In genomic region chr9:121207371-121207940, GRCh38 we compare ENCODE assay signal across 10 cellular contexts. TPM values are rescaled to one million over a fixed set of nuclear protein-coding genes. Genes with fewer than 3 reads are reported as not detected.
DNase-seq lines count a peak whose midpoint lies in the region; ATAC-seq and TF ChIP-seq lines count a peak whose summit lies in the region.
"Had no signal": no experiment of that assay in that cellular context is flagged by ENCODE, and none has a peak within 500 bp of the region (broad histone marks: within the 10 kb centered on the region; RNA-seq: fewer than 3 reads in every experiment).

No MANE protein-coding gene starts in this region.

- H3K27me3 ChIP-seq in naive thymus-derived CD4-positive, alpha-beta T cell (ENCODE audit: control insufficient read depth in 2 of 2, insufficient read depth in 2 of 2, low read length in 2 of 2): no peaks in the 10 kb centered on the region
- no peaks in the 10 kb centered on the region for H3K27me3 ChIP-seq in endodermal cell (ENCODE audit: control insufficient read depth, insufficient read depth, low read length, poor library complexity, severe bottlenecking)

- CTCF ChIA-PET in naive thymus-derived CD4-positive, alpha-beta T cell (lab: Charles Lee): interaction anchor here (0.6 to 0.9 kb wide), 2 partner anchors 8 to 800 kb away, joined by 3 read pairs; no protein-coding TSS in a partner anchor

- no peaks in the 10 kb centered on the region for H3K27me3 Mint-ChIP-seq in naive thymus-derived CD4-positive, alpha-beta T cell
- peaks cover 3% of the 10 kb centered on the region for H3K27me3 Mint-ChIP-seq in endodermal cell (ENCODE audit: insufficient read depth)
- H3K27me3 Mint-ChIP-seq in activated T-helper 1 cell treated with anti-CD3 and anti-CD28 coated beads, Interleukin-12 subunit alpha, Interleukin-12 subunit beta, Interleukin-2, Interleukin-4 antibody, amounts not matched to agents 30 ng/mL and 10 ng/mL and 1 ng/mL, durations not matched to agents 14 hours and 24 hours and 36 hours (ENCODE audit: insufficient read depth): no peaks in the 10 kb centered on the region

- H3K9ac ChIP-seq in endodermal cell (ENCODE audit: extremely low read depth, low read length, poor library complexity, severe bottlenecking): no peak overlapping the region

- peak overlapping the region in 8 of 9 donors; percentile 21 to 84 (median 60) for H3K27ac Mint-ChIP-seq in naive thymus-derived CD4-positive, alpha-beta T cell
- no peak overlapping the region for H3K27ac Mint-ChIP-seq in endodermal cell
- H3K27ac Mint-ChIP-seq in activated T-helper 1 cell treated with anti-CD3 and anti-CD28 coated beads, Interleukin-12 subunit alpha, Interleukin-12 subunit beta, Interleukin-2, Interleukin-4 antibody, amounts not matched to agents 30 ng/mL and 10 ng/mL and 1 ng/mL, durations not matched to agents 14 hours and 24 hours and 36 hours: no peak overlapping the region

- H3K36me3 ChIP-seq in naive thymus-derived CD4-positive, alpha-beta T cell (ENCODE audit: control insufficient read depth in 2 of 3, insufficient read depth in 3 of 3, low read length in 3 of 3): no peaks in the 10 kb centered on the region
- no peaks in the 10 kb centered on the region for H3K36me3 ChIP-seq in endodermal cell (ENCODE audit: control insufficient read depth, insufficient read depth, low read length)

- H3K4me1 ChIP-seq in naive thymus-derived CD4-positive, alpha-beta T cell (ENCODE audit: control insufficient read depth in 2 of 2, insufficient read depth in 2 of 2, low read length in 2 of 2): peaks cover 0 to 11% of the 10 kb centered on the region in 2 donors
- no peaks in the 10 kb centered on the region for H3K4me1 ChIP-seq in endodermal cell (ENCODE audit: control insufficient read depth, insufficient read depth, low read length)

- H3K4me3 ChIP-seq in naive thymus-derived CD4-positive, alpha-beta T cell (ENCODE audit: low read length): no peak overlapping the region
- no peak overlapping the region for H3K4me3 ChIP-seq in endodermal cell (ENCODE audit: low read length)

- 94% methylated on average over 2 of the region's 2 CpGs; no CpG with 5 or more reads in 1 of the 2 experiments for WGBS in endodermal cell (ENCODE audit: insufficient coverage in 1 of 2, insufficient read length in 1 of 2), 2 experiments

- POLR2A ChIA-PET in naive thymus-derived CD4-positive, alpha-beta T cell (lab: Charles Lee): no interaction called here

- intact Hi-C loops in naive thymus-derived CD4-positive, alpha-beta T cell (cut with micrococcal nuclease): no loop called here
- intact Hi-C loops in activated T-helper 1 cell treated with anti-CD3 and anti-CD28 coated beads, Interleukin-12 subunit alpha, Interleukin-12 subunit beta, Interleukin-2, Interleukin-4 antibody, amounts not matched to agents 30 ng/mL and 10 ng/mL and 1 ng/mL, durations not matched to agents 14 hours and 24 hours and 36 hours (cut with micrococcal nuclease): no loop called here

- peaks cover 7 to 31% (median 25%) of the 10 kb centered on the region in 7 donors for H3K4me1 Mint-ChIP-seq in naive thymus-derived CD4-positive, alpha-beta T cell
- H3K4me1 Mint-ChIP-seq in endodermal cell: peaks cover 11% of the 10 kb centered on the region
- H3K4me1 Mint-ChIP-seq in activated T-helper 1 cell treated with anti-CD3 and anti-CD28 coated beads, Interleukin-12 subunit alpha, Interleukin-12 subunit beta, Interleukin-2, Interleukin-4 antibody, amounts not matched to agents 30 ng/mL and 10 ng/mL and 1 ng/mL, durations not matched to agents 14 hours and 24 hours and 36 hours (ENCODE audit: low read depth): peaks cover 32% of the 10 kb centered on the region

- no peak for TF ChIP-seq CTCF in endodermal cell (conservative IDR thresholded peaks at IDR 0.05)

- no peaks in the 10 kb centered on the region for H3K9me3 ChIP-seq in naive thymus-derived CD4-positive, alpha-beta T cell (ENCODE audit: control insufficient read depth in 2 of 3, low read length in 3 of 3)
- no peaks in the 10 kb centered on the region for H3K9me3 ChIP-seq in endodermal cell (ENCODE audit: control insufficient read depth, low read length)

- H3K36me3 Mint-ChIP-seq in naive thymus-derived CD4-positive, alpha-beta T cell: peaks cover 0 to 8% (median 0%) of the 10 kb centered on the region in 5 donors
- H3K36me3 Mint-ChIP-seq in endodermal cell (ENCODE audit: low read depth): no peaks in the 10 kb centered on the region
- no peaks in the 10 kb centered on the region for H3K36me3 Mint-ChIP-seq in activated T-helper 1 cell treated with anti-CD3 and anti-CD28 coated beads, Interleukin-12 subunit alpha, Interleukin-12 subunit beta, Interleukin-2, Interleukin-4 antibody, amounts not matched to agents 30 ng/mL and 10 ng/mL and 1 ng/mL, durations not matched to agents 14 hours and 24 hours and 36 hours (ENCODE audit: low read depth)

- H3K4me3 Mint-ChIP-seq in naive thymus-derived CD4-positive, alpha-beta T cell: peak overlapping the region in 5 of 10 donors; percentile 16 to 71 (median 43)
- H3K4me3 Mint-ChIP-seq in endodermal cell: no peak overlapping the region
- no peak overlapping the region for H3K4me3 Mint-ChIP-seq in activated T-helper 1 cell treated with anti-CD3 and anti-CD28 coated beads, Interleukin-12 subunit alpha, Interleukin-12 subunit beta, Interleukin-2, Interleukin-4 antibody, amounts not matched to agents 30 ng/mL and 10 ng/mL and 1 ng/mL, durations not matched to agents 14 hours and 24 hours and 36 hours

- peaks cover 0 to 4% (median 0%) of the 10 kb centered on the region in 11 donors for H3K9me3 Mint-ChIP-seq in naive thymus-derived CD4-positive, alpha-beta T cell
- H3K9me3 Mint-ChIP-seq in endodermal cell: peaks cover 3% of the 10 kb centered on the region
- H3K9me3 Mint-ChIP-seq in activated T-helper 1 cell treated with anti-CD3 and anti-CD28 coated beads, Interleukin-12 subunit alpha, Interleukin-12 subunit beta, Interleukin-2, Interleukin-4 antibody, amounts not matched to agents 30 ng/mL and 10 ng/mL and 1 ng/mL, durations not matched to agents 14 hours and 24 hours and 36 hours: no peaks in the 10 kb centered on the region

- H3K27ac ChIP-seq in naive thymus-derived CD4-positive, alpha-beta T cell (ENCODE audit: low read depth, low read length): no peak overlapping the region
- H3K27ac ChIP-seq in endodermal cell (ENCODE audit: low read depth, low read length): no peak overlapping the region

- ATAC-seq in GM19023 (IDR thresholded peaks at IDR 0.05; ENCODE audit: unreplicated experiment): peak; percentile 78
- ATAC-seq in HG02571 (IDR thresholded peaks at IDR 0.05; ENCODE audit: unreplicated experiment): peak; percentile 62
- peak; percentile 72 for ATAC-seq in HG03575 (IDR thresholded peaks at IDR 0.05; ENCODE audit: extremely low read depth, insufficient number of reproducible peaks, low FRiP score, unreplicated experiment)
- peak; percentile 57 for ATAC-seq in naive thymus-derived CD4-positive, alpha-beta T cell

- no peak for DNase-seq in naive thymus-derived CD4-positive, alpha-beta T cell
- DNase-seq in hippocampal formation (lab: John Stamatoyannopoulos, UW) (no peak), endodermal cell (no peak), H4 (ENCODE audit: low spot score) (no peak)
- DNase-seq in activated T-helper 1 cell treated with anti-CD3 and anti-CD28 coated beads, Interleukin-12 subunit alpha, Interleukin-12 subunit beta, Interleukin-2, Interleukin-4 antibody, amounts not matched to agents 30 ng/mL and 10 ng/mL and 1 ng/mL, durations not matched to agents 14 hours and 24 hours and 36 hours (ENCODE audit: low spot score): no peak
- DNase-seq: mammary epithelial cell, NCI-H526 had no signal

RNA-seq across cellular contexts. Expression of gene RAB14, which starts 5.8 kb away (rescaled TPM):
- 10 to 100 TPM; 43.9 to 66.5 (median 60.7) TPM for total RNA-seq in naive thymus-derived CD4-positive, alpha-beta T cell
- 10 to 100 TPM; 30.5 to 38.7 TPM for polyA plus RNA-seq in naive thymus-derived CD4-positive, alpha-beta T cell
- total RNA-seq in endodermal cell: 10 to 100 TPM; 35.9 to 40.7 TPM
- 47.2 TPM for polyA plus RNA-seq in endodermal cell (2013, experiment 1 of 2)
- 48.1 TPM for polyA plus RNA-seq in endodermal cell (2013, experiment 2 of 2)
- total RNA-seq in activated T-helper 1 cell treated with anti-CD3 and anti-CD28 coated beads, Interleukin-12 subunit alpha, Interleukin-12 subunit beta, Interleukin-2, Interleukin-4 antibody, amounts not matched to agents 30 ng/mL and 10 ng/mL and 1 ng/mL, durations not matched to agents 14 hours and 24 hours and 36 hours: 64.8 and 69.3 TPM in 2 replicates
- 27.1 and 30.7 TPM in 2 replicates for total RNA-seq in H4 (2014; rRNA removed; shearing (Covaris generic))

Comparison
In these comparisons a context has a peak if more than half of its experiments do, and no peak if none do; other contexts are left out.
1. H3K27ac Mint-ChIP-seq: peak in naive thymus-derived CD4-positive, alpha-beta T cell (8 of 9); none in endodermal cell (single experiment) and activated T-helper 1 cell treated with anti-CD3 and anti-CD28 coated beads, Interleukin-12 subunit alpha, Interleukin-12 subunit beta, Interleukin-2, Interleukin-4 antibody, amounts not matched to agents 30 ng/mL and 10 ng/mL and 1 ng/mL, durations not matched to agents 14 hours and 24 hours and 36 hours (single experiment).
2. Peak in every context shown above with its lines, with median percentiles within 50 percentile points of each other: ATAC-seq.